Comparison of ENCODE assay signal across 14 cellular contexts in genomic region chr2:42192010-42192373, GRCh38.
"Had no signal": no experiment of that assay in that cellular context is flagged by ENCODE, and none has a peak within 500 bp of the region (broad histone marks: within the 10 kb centered on the region; RNA-seq: fewer than 3 reads in every experiment).

No MANE protein-coding gene starts in this region.

- DNase-seq: activated CD4-positive, alpha-beta T cell treated with anti-CD3 and anti-CD28 coated beads for 36 hours; activated CD4-positive, alpha-beta T cell treated with anti-CD3 and anti-CD28 coated beads, Interleukin-2, amount 50 U/mL, for 48 hours; activated naive CD8-positive, alpha-beta T cell treated with anti-CD3 and anti-CD28 coated beads for 36 hours; amniotic stem cell; dermis blood vessel endothelial cell; effector memory CD4-positive, alpha-beta T cell; occipital lobe; stimulated activated CD4-positive, alpha-beta T cell treated with anti-CD3 and anti-CD28 coated beads, Interleukin-2, amount 100 ng/mL, for 24 hours; stimulated activated naive CD8-positive, alpha-beta T cell treated with anti-CD3 and anti-CD28 coated beads, Interleukin-15, amount 100 ng/mL, for 72 hours had no signal

- H3K9me3 Mint-ChIP-seq: activated naive CD8-positive, alpha-beta T cell treated with anti-CD3 and anti-CD28 coated beads for 36 hours; stimulated activated naive CD8-positive, alpha-beta T cell treated with anti-CD3 and anti-CD28 coated beads, Interleukin-15, amount 100 ng/mL, for 72 hours; T-helper 2 cell treated with Interferon-gamma antibody and Interleukin-4, amounts not matched to agents 5 μg/mL and 100 μg/mL, for 36 hours had no signal

- H3K27ac ChIP-seq: esophagus muscularis mucosa, suprapubic skin had no signal

- H3K36me3 ChIP-seq: cardiac muscle cell, esophagus muscularis mucosa, suprapubic skin had no signal

- H3K4me3 ChIP-seq: cardiac muscle cell, esophagus muscularis mucosa, suprapubic skin had no signal

- H3K9me3 ChIP-seq: esophagus muscularis mucosa, suprapubic skin had no signal

- H3K27me3 ChIP-seq: cardiac muscle cell, esophagus muscularis mucosa, suprapubic skin had no signal

- H3K27ac Mint-ChIP-seq: T-helper 2 cell treated with Interferon-gamma antibody and Interleukin-4, amounts not matched to agents 5 μg/mL and 100 μg/mL, for 36 hours had no signal

- H3K4me3 Mint-ChIP-seq: activated CD4-positive, alpha-beta T cell treated with anti-CD3 and anti-CD28 coated beads for 36 hours; activated naive CD8-positive, alpha-beta T cell treated with anti-CD3 and anti-CD28 coated beads for 36 hours; stimulated activated naive CD8-positive, alpha-beta T cell treated with anti-CD3 and anti-CD28 coated beads, Interleukin-15, amount 100 ng/mL, for 72 hours; T-helper 2 cell treated with Interferon-gamma antibody and Interleukin-4, amounts not matched to agents 5 μg/mL and 100 μg/mL, for 36 hours had no signal

- H3K27me3 Mint-ChIP-seq: activated CD4-positive, alpha-beta T cell treated with anti-CD3 and anti-CD28 coated beads for 36 hours; activated naive CD8-positive, alpha-beta T cell treated with anti-CD3 and anti-CD28 coated beads for 36 hours; stimulated activated naive CD8-positive, alpha-beta T cell treated with anti-CD3 and anti-CD28 coated beads, Interleukin-15, amount 100 ng/mL, for 72 hours; type B pancreatic cell had no signal
